ENCODE assay signal across 12 cellular contexts in genomic region chr1:203152158-203153034, GRCh38.
DNase-seq lines count a peak whose midpoint lies in the region; ATAC-seq and TF ChIP-seq lines count a peak whose summit lies in the region.
"Had no signal": no experiment of that assay in that cellular context is flagged by ENCODE, and none has a peak within 500 bp of the region (broad histone marks: within the 10 kb centered on the region; RNA-seq: fewer than 3 reads in every experiment).

No MANE protein-coding gene starts in this region.

- in situ Hi-C loops in ACHN (cut with HindIII; ENCODE audit: low pct_ligation_motif_present, low pct_unique_long_range_greater_than_20kb, low sequenced_read_pairs): no loop called here

- H3K4me3 ChIP-seq in HEK293 (ENCODE audit: low read depth, low read length) (no peak overlapping the region), iPS-20b (ENCODE audit: low read length) (no peak overlapping the region)
- H3K4me3 ChIP-seq: esophagus squamous epithelium had no signal

- H3K27me3 ChIP-seq in iPS-20b (ENCODE audit: insufficient read depth, low read length): no peaks in the 10 kb centered on the region

- H3K9me3 ChIP-seq in HEK293 (ENCODE audit: control insufficient read depth, insufficient read depth, low read depth, low read length) (no peaks in the 10 kb centered on the region), iPS-20b (ENCODE audit: insufficient read depth, low read depth, low read length) (no peaks in the 10 kb centered on the region)
- H3K9me3 ChIP-seq: esophagus squamous epithelium had no signal

- H3K4me1 ChIP-seq in HEK293 (ENCODE audit: control insufficient read depth, insufficient read depth, low read length): peaks cover 9% of the 10 kb centered on the region; the same call in 1 of the 2 replicates
- H3K4me1 ChIP-seq in iPS-20b (ENCODE audit: insufficient read depth, low read length): peaks cover 35% of the 10 kb centered on the region

- H3K27ac ChIP-seq in HEK293 (ENCODE audit: extremely low read depth, low read depth, low read length) (no peak overlapping the region), VCaP (peak overlapping the region; percentile 57), iPS-20b (ENCODE audit: low read length) (peak overlapping the region; percentile 24)
- H3K27ac ChIP-seq: esophagus squamous epithelium had no signal

- H3K9ac ChIP-seq in iPS-20b (ENCODE audit: low read depth, low read length): no peak overlapping the region

- DNase-seq in ACHN (peak; percentile 99), middle frontal gyrus (ENCODE audit: extremely low spot score, low spot score) (no peak)
- DNase-seq in central memory CD4-positive, alpha-beta T cell: no peak
- DNase-seq: activated CD8-positive, alpha-beta T cell treated with anti-CD3 and anti-CD28 coated beads, Interleukin-2, amount 10 ng/mL, durations not matched to agents 7 days and 5 days; CD4-positive, CD25-positive, alpha-beta regulatory T cell; esophagus squamous epithelium; NCI-H2029 had no signal

- ATAC-seq in GM19035 (IDR thresholded peaks at IDR 0.05; ENCODE audit: unreplicated experiment) (no peak), HG02642 (IDR thresholded peaks at IDR 0.05; ENCODE audit: poor library complexity, unreplicated experiment) (no peak)
- ATAC-seq: activated CD8-positive, alpha-beta T cell treated with anti-CD3 and anti-CD28 coated beads, Interleukin-2, amount 10 ng/mL, durations not matched to agents 7 days and 5 days had no signal

- CTCF ChIA-PET in HEK293 (lab: Yijun Ruan, JAX): interaction anchor here (0.6 to 2.8 kb wide), 6 partner anchors 11 to 186 kb away, joined by 3 to 13 read pairs (median 3); partner anchors contain the start of gene ADORA1

- TF ChIP-seq CTCF in HEK293 (tag by site-specific recombination; IDR thresholded peaks at IDR 0.05) (no peak), VCaP (conservative IDR thresholded peaks at IDR 0.05) (no peak)

- H3K36me3 ChIP-seq in HEK293 (ENCODE audit: control insufficient read depth in 2 of 2, insufficient read depth in 1 of 2, low read length in 2 of 2) (no peaks in the 10 kb centered on the region), iPS-20b (ENCODE audit: insufficient read depth, low read depth, low read length) (no peaks in the 10 kb centered on the region)
- H3K36me3 ChIP-seq: esophagus squamous epithelium had no signal

- POLR2A ChIA-PET in HEK293 (lab: Yijun Ruan, JAX): interaction anchor here (0.6 to 1.0 kb wide), 2 partner anchors 24 to 29 kb away, joined by 3 to 4 read pairs; no protein-coding TSS in a partner anchor

TF ChIP-seq in HEK293, 187 proteins besides CTCF, POLR2A, EP300 and RAD21 (continues in another document):
- TF ChIP-seq ZNF624 (tag by site-specific recombination; IDR thresholded peaks at IDR 0.05) (no peak), ZBTB8A (tag by site-specific recombination; IDR thresholded peaks at IDR 0.05) (no peak), GFI1B (tag by site-specific recombination; IDR thresholded peaks at IDR 0.05) (no peak), ZNF350 (tag by site-specific recombination; IDR thresholded peaks at IDR 0.05) (no peak), ZNF280D (tag by site-specific recombination; IDR thresholded peaks at IDR 0.05) (no peak), ZNF239 (tag by site-specific recombination; IDR thresholded peaks at IDR 0.05) (no peak), SCRT2 (tag by site-specific recombination; IDR thresholded peaks at IDR 0.05) (no peak), GLIS1 (tag by site-specific recombination; IDR thresholded peaks at IDR 0.05) (0 out of 2 replicates have a peak, but pooled peaks have one; percentile 5), ZIC2 (tag by site-specific recombination; IDR thresholded peaks at IDR 0.05) (0 out of 2 replicates have a peak, but pooled peaks have one; percentile 7), ZNF292 (tag by site-specific recombination; IDR thresholded peaks at IDR 0.05; ENCODE audit: borderline replicate concordance, low read depth) (no peak), ZNF248 (tag by site-specific recombination; IDR thresholded peaks at IDR 0.05) (no peak), ZNF394 (tag by site-specific recombination; IDR thresholded peaks at IDR 0.05; ENCODE audit: borderline replicate concordance) (no peak), ZNF202 (tag by site-specific recombination; IDR thresholded peaks at IDR 0.05; ENCODE audit: borderline replicate concordance) (no peak), PBX3 (CRISPR knock-in tag; IDR thresholded peaks at IDR 0.05) (no peak), ZBTB17 (tag by site-specific recombination; IDR thresholded peaks at IDR 0.05) (no peak), ZNF658 (tag by site-specific recombination; IDR thresholded peaks at IDR 0.05) (no peak), ZBTB7A (tag by site-specific recombination; IDR thresholded peaks at IDR 0.05; ENCODE audit: low read depth) (no peak), ZNF530 (tag by site-specific recombination; IDR thresholded peaks at IDR 0.05; ENCODE audit: low read depth) (no peak), ZNF704 (tag by site-specific recombination; IDR thresholded peaks at IDR 0.05) (no peak), SP3 (tag by site-specific recombination; IDR thresholded peaks at IDR 0.05) (no peak), HOXD13 (CRISPR knock-in tag; IDR thresholded peaks at IDR 0.05; ENCODE audit: borderline replicate concordance) (no peak), MZF1 (tag by site-specific recombination; IDR thresholded peaks at IDR 0.05; ENCODE audit: borderline replicate concordance) (no peak), TSHZ1 (tag by site-specific recombination; IDR thresholded peaks at IDR 0.05; ENCODE audit: borderline replicate concordance) (no peak), WT1 (tag by site-specific recombination; IDR thresholded peaks at IDR 0.05) (no peak)
